8 cellular contexts compared by ENCODE assay signal in the genomic region with DNA sequence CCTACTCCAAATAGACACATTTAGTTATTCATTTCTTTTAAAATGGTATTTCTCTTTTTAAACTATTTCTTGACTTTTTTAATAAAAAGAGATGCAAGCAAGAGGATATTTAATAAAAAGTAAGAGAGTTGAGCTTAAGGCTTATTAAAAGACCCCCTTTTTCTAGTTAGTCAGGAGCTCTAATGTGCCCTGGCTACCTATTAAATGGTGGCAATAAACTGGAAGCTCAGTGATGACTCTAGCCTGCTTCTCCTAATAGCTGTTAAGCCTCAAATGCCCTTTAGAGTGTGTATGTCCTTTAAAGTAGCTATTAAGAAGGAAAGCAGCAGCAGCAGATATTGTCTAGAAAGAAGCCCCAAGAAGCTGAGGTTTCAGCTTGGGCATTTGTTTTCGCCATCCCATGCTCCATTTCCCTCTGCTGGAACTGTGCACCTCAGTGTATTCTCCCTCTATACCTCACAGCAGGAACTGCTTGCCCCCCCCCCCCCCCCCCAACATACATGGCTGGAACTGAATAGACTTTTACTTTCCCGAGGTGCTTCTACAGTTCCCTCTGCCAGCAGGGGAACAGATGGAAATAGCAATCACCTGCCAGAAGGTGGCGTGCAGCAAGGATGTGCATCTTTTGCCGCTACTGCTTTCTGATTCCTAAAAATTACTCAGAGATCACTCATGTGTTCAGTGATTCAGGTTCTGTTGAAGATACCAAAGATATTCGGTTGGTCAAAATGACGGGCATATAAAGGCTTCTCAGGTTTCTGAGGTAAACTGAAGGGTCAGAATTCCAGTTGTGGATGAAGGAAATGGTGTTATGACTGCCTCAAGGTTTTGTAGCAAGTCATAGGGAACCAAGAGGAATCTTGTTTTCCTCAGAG. TPM values are rescaled to one million over a fixed set of nuclear protein-coding genes. Genes with fewer than 3 reads are reported as not detected.
DNase-seq lines count a peak whose midpoint lies in the region; ATAC-seq and TF ChIP-seq lines count a peak whose summit lies in the region.

No MANE protein-coding gene starts in this region.

- H3K27ac ChIP-seq in AG04450 (ENCODE audit: low read depth, low read length) (peak overlapping the region; percentile 54), trophoblast cell (ENCODE audit: low read depth, low read length) (no peak overlapping the region)

- TF ChIP-seq CTCF in AG04450 (IDR thresholded peaks at IDR 0.05; ENCODE audit: low read depth, low read length) (peak; percentile 82), GM13976 (IDR thresholded peaks at IDR 0.05; ENCODE audit: borderline replicate concordance, control extremely low read depth, extremely low read depth, insufficient read depth, missing control alignments) (peak; percentile 77), fibroblast of the aortic adventitia (IDR thresholded peaks at IDR 0.05; ENCODE audit: insufficient read depth, low read length) (peak; percentile 78)

- no peak overlapping the region for H4K8ac ChIP-seq in trophoblast cell (ENCODE audit: low read depth, low read length)

- WGBS in trophoblast cell (ENCODE audit: extremely low coverage, insufficient coverage, insufficient read length), result no CpG with 5 or more reads among the region's 6 CpGs

- CTCF ChIA-PET in AG04450 (lab: Charles Lee), result interaction anchor here (0.6 to 9.1 kb wide), 47 partner anchors 11 to 471 kb away, joined by 3 to 260 read pairs (median 5); a partner anchor contains a TSS

- H2BK12ac ChIP-seq in trophoblast cell (ENCODE audit: low read length), result no peak overlapping the region

- POLR2A ChIA-PET in AG04450 (lab: Yijun Ruan, JAX), result interaction anchor here (0.7 to 1.2 kb wide), 3 partner anchors 15 to 225 kb away, joined by 3 read pairs; no protein-coding TSS in a partner anchor

- H3K14ac ChIP-seq in trophoblast cell (ENCODE audit: low read length), result no peak overlapping the region

- no peaks in the 10 kb centered on the region for H3K27me3 ChIP-seq in AG04450 (ENCODE audit: control insufficient read depth, insufficient read depth, low read length)
- no peaks in the 10 kb centered on the region for H3K27me3 ChIP-seq in trophoblast cell (ENCODE audit: insufficient read depth, low read length)

- H2AFZ ChIP-seq in trophoblast cell (ENCODE audit: insufficient read depth, low read length, poor library complexity), result no peak overlapping the region

- H3K4me3 ChIP-seq in AG04450 (ENCODE audit: low read depth, low read length), result peak overlapping the region; percentile 54
- H3K4me3 ChIP-seq in fibroblast of the aortic adventitia (ENCODE audit: low read depth, low read length), result peak overlapping the region; percentile 70
- no peak overlapping the region for H3K4me3 ChIP-seq in trophoblast cell (ENCODE audit: low read depth, low read length)

- no peak overlapping the region for H2AK5ac ChIP-seq in trophoblast cell (ENCODE audit: low read length)

- DNase-seq in AG04450 (ENCODE audit: low read depth, low spot score) (peak; percentile 75), GM13976 (ENCODE audit: low spot score) (peak; percentile 27), NCI-H748 treated with DMSO at 0.1 percent for 48 hours (lab: John Stamatoyannopoulos, UW) (peak; percentile 68), fibroblast of the aortic adventitia (ENCODE audit: low read depth) (peak; percentile 93), trophoblast cell (peak; percentile 61 to 74), globus pallidus (ENCODE audit: low spot score) (no peak)
- peak; percentile 18 for DNase-seq in activated CD8-positive, alpha-beta memory T cell treated with anti-CD3 and anti-CD28 coated beads, Interleukin-2, amount 50 U/mL, for 4 hours

- H4K12ac ChIP-seq in trophoblast cell (ENCODE audit: low read depth, low read length), result no peak overlapping the region

- no peak overlapping the region for H4K91ac ChIP-seq in trophoblast cell (ENCODE audit: low read depth, low read length)

- H3K4ac ChIP-seq in trophoblast cell (ENCODE audit: low read depth, low read length), result no peak overlapping the region

- no peak overlapping the region for H2BK5ac ChIP-seq in trophoblast cell (ENCODE audit: low read depth, low read length, poor library complexity)

- H3K4me1 ChIP-seq in trophoblast cell (ENCODE audit: control insufficient read depth in 1 of 2, insufficient read depth in 2 of 2, low read length in 2 of 2), result no peaks in the 10 kb centered on the region

- no peaks in the 10 kb centered on the region for H3K79me1 ChIP-seq in trophoblast cell (ENCODE audit: low read length)

- H3K23ac ChIP-seq in trophoblast cell (ENCODE audit: low read length), result no peak overlapping the region

- no peak overlapping the region for H3K4me2 ChIP-seq in trophoblast cell (ENCODE audit: low read length)

- H3K9ac ChIP-seq in trophoblast cell (ENCODE audit: low read length), result no peak overlapping the region

- H3K9me3 ChIP-seq in AG04450 (ENCODE audit: control insufficient read depth, insufficient read depth, low read length) (no peaks in the 10 kb centered on the region), trophoblast cell (ENCODE audit: insufficient read depth, low read depth, low read length) (no peaks in the 10 kb centered on the region)

- no peaks in the 10 kb centered on the region for H3K79me2 ChIP-seq in trophoblast cell (ENCODE audit: control insufficient read depth, insufficient read depth, low read length, poor library complexity)

- in situ Hi-C loops in GM13976 (cut with MboI; ENCODE audit: low sequenced_read_pairs, unreplicated experiment), result loop anchor here (25.0 kb wide), 1 partner anchor 241 kb away; a partner anchor contains a TSS

- no peaks in the 10 kb centered on the region for H3K36me3 ChIP-seq in trophoblast cell (ENCODE audit: control insufficient read depth in 1 of 2, insufficient read depth in 2 of 2, low read length in 2 of 2)

- no peak overlapping the region for H3K18ac ChIP-seq in trophoblast cell (ENCODE audit: low read length)

- H2BK120ac ChIP-seq in trophoblast cell (ENCODE audit: insufficient read depth, low read length, poor library complexity), result no peak overlapping the region

- peak; percentile 89 for ATAC-seq in HG03159 (IDR thresholded peaks at IDR 0.05; ENCODE audit: unreplicated experiment)

RNA-seq across cellular contexts. Expression of a gene that starts 2.5 kb away (rescaled TPM):
- polyA plus RNA-seq in AG04450 (2011; rRNA removed), result 20.2 and 22.0 TPM in 2 replicates
- polyA minus RNA-seq in AG04450 (2011; rRNA and poly(A)+ RNA removed), result 6.9 and 9.9 TPM in 2 replicates
- total RNA-seq in fibroblast of the aortic adventitia (ENCODE audit: low replicate concordance), result 255 and 538 TPM in 2 replicates
- polyA plus RNA-seq in trophoblast cell (2013), result 18.8 and 18.9 TPM in 2 replicates
